ENCODE assay signal across 8 cellular contexts in genomic region chr4:143358923-143359694, GRCh38. TPM values are rescaled to one million over a fixed set of nuclear protein-coding genes. Genes with fewer than 3 reads are reported as not detected.
DNase-seq lines count a peak whose midpoint lies in the region; ATAC-seq and TF ChIP-seq lines count a peak whose summit lies in the region.

No MANE protein-coding gene starts in this region.

- peaks cover 22 to 25% of the 10 kb centered on the region in 2 donors for H3K4me1 ChIP-seq in uterus

- peak overlapping the region; percentile 8 for H3K4me3 Mint-ChIP-seq in activated CD8-positive, alpha-beta memory T cell treated with anti-CD3 and anti-CD28 coated beads, Interleukin-2, amount 10 ng/mL, durations not matched to agents 7 days and 5 days

- peak; percentile 92 for ATAC-seq in activated CD8-positive, alpha-beta memory T cell treated with anti-CD3 and anti-CD28 coated beads, Interleukin-2, amount 10 ng/mL, durations not matched to agents 7 days and 5 days
- ATAC-seq in HG02588 (IDR thresholded peaks at IDR 0.05; ENCODE audit: unreplicated experiment): peak; percentile 76
- peak; percentile 86 for ATAC-seq in left colon

- H3K27ac Mint-ChIP-seq in activated CD8-positive, alpha-beta memory T cell treated with anti-CD3 and anti-CD28 coated beads, Interleukin-2, amount 10 ng/mL, durations not matched to agents 7 days and 5 days: peak overlapping the region; percentile 77

- peaks cover 10% of the 10 kb centered on the region for H3K36me3 Mint-ChIP-seq in activated CD8-positive, alpha-beta memory T cell treated with anti-CD3 and anti-CD28 coated beads, Interleukin-2, amount 10 ng/mL, durations not matched to agents 7 days and 5 days

- H3K9me3 Mint-ChIP-seq in activated CD8-positive, alpha-beta memory T cell treated with anti-CD3 and anti-CD28 coated beads, Interleukin-2, amount 10 ng/mL, durations not matched to agents 7 days and 5 days (ENCODE audit: low read depth): no peaks in the 10 kb centered on the region

- peak; percentile 63 for DNase-seq in activated CD8-positive, alpha-beta memory T cell treated with anti-CD3 and anti-CD28 coated beads, Interleukin-2, amount 10 ng/mL, durations not matched to agents 7 days and 5 days
- DNase-seq in activated CD8-positive, alpha-beta memory T cell treated with anti-CD3 and anti-CD28 coated beads for 24 hours: no peak
- peak; percentile 79 for DNase-seq in MV-4-11 (lab: John Stamatoyannopoulos, UW)
- peak; percentile 64 for DNase-seq in amniotic epithelial cell (ENCODE audit: low read depth)
- DNase-seq in left colon: peak; percentile 66 to 83
- DNase-seq in uterus: no peak
- no peak for DNase-seq in NCI-H2107 treated with DMSO at 0.1 percent for 48 hours (lab: John Stamatoyannopoulos, UW; ENCODE audit: unreplicated experiment)

- CTCF ChIA-PET in activated CD8-positive, alpha-beta memory T cell treated with anti-CD3 and anti-CD28 coated beads, Interleukin-2, amount 10 ng/mL, durations not matched to agents 7 days and 5 days (lab: Charles Lee): interaction anchor here (0.8 kb wide), 1 partner anchor 11 kb away, joined by 3 read pairs; no protein-coding TSS in a partner anchor

- H3K27ac ChIP-seq in uterus: peak overlapping the region; percentile 8 to 76

- H3K27me3 Mint-ChIP-seq in activated CD8-positive, alpha-beta memory T cell treated with anti-CD3 and anti-CD28 coated beads, Interleukin-2, amount 10 ng/mL, durations not matched to agents 7 days and 5 days: peaks cover 9% of the 10 kb centered on the region

- TF ChIP-seq POLR2A in uterus (IDR thresholded peaks at IDR 0.05): no peak

- no peaks in the 10 kb centered on the region for H3K27me3 ChIP-seq in uterus

- intact Hi-C loops in left colon (cut with DNase I, micrococcal nuclease): no loop called here
- intact Hi-C loops in uterus (cut with DNase I; ENCODE audit: low total_unique reads): no loop called here

- no peak overlapping the region for H3K4me3 ChIP-seq in uterus

- TF ChIP-seq CTCF in uterus (IDR thresholded peaks at IDR 0.05): no peak

- peaks cover 26% of the 10 kb centered on the region for H3K4me1 Mint-ChIP-seq in activated CD8-positive, alpha-beta memory T cell treated with anti-CD3 and anti-CD28 coated beads, Interleukin-2, amount 10 ng/mL, durations not matched to agents 7 days and 5 days

- H3K9me3 ChIP-seq in uterus: no peaks in the 10 kb centered on the region

- H3K36me3 ChIP-seq in uterus: no peaks in the 10 kb centered on the region

RNA-seq across cellular contexts. Expression of gene GAB1, which starts 22.4 kb away (rescaled TPM):
- under 1 TPM; 0.55 to 0.91 TPM for total RNA-seq in activated CD8-positive, alpha-beta memory T cell treated with anti-CD3 and anti-CD28 coated beads, Interleukin-2, amount 10 ng/mL, durations not matched to agents 7 days and 5 days
- total RNA-seq in left colon (10 to 100 TPM; 69.0 to 71.1 TPM), uterus (10 to 100 TPM; 50.4 to 65.3 (median 63.7) TPM)

Comparison
In these comparisons a context has a peak if more than half of its experiments do, and no peak if none do; other contexts are left out.
1. DNase-seq: peak in activated CD8-positive, alpha-beta memory T cell treated with anti-CD3 and anti-CD28 coated beads, Interleukin-2, amount 10 ng/mL, durations not matched to agents 7 days and 5 days (single experiment), MV-4-11 (single experiment), amniotic epithelial cell (single experiment) and left colon (2 of 2); none in activated CD8-positive, alpha-beta memory T cell treated with anti-CD3 and anti-CD28 coated beads for 24 hours (single experiment), uterus (0 of 2) and NCI-H2107 treated with DMSO at 0.1 percent for 48 hours (single experiment).
2. RNA of gene GAB1, which starts 22.4 kb away (total RNA-seq): 69.0 to 71.1 TPM in left colon and 50.4 to 65.3 TPM in uterus; 0.55 to 0.91 TPM in activated CD8-positive, alpha-beta memory T cell treated with anti-CD3 and anti-CD28 coated beads, Interleukin-2, amount 10 ng/mL, durations not matched to agents 7 days and 5 days; every median in the first group is over 10 times any median in the second.
3. Peak in every context shown above with its lines, with median percentiles within 50 percentile points of each other: ATAC-seq.